Comparison of ENCODE assay signal across 21 cellular contexts in the genomic region with DNA sequence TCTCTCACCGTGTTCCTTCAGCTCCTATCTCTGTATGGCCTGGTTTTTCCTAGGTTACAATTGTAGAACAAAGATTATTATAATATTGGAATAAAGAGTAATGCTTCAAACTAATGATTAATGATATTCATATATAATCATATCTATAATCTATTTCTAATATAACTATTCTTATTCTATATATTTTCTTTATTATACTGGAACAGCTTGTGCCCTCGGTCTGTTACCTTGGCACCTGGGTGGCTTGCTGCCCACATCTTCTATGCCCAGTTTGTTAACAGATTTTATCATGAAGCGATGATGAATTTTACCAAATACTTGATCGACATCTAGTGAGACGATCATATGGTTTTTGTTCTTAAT.
DNase-seq lines count a peak whose midpoint lies in the region; FAIRE-seq and TF ChIP-seq lines count a peak whose summit lies in the region.
"Had no signal": no experiment of that assay in that cellular context is flagged by ENCODE, and none has a peak within 500 bp of the region (broad histone marks: within the 10 kb centered on the region; RNA-seq: fewer than 3 reads in every experiment).

No MANE protein-coding gene starts in this region.

- no peaks in the 10 kb centered on the region for H3K4me1 ChIP-seq in BE2C

- no peak overlapping the region for H3K4me3 Mint-ChIP-seq in HFFc6
- no peak overlapping the region for H3K4me3 Mint-ChIP-seq in glutamatergic neuron (ENCODE audit: unreplicated experiment)
- H3K4me3 Mint-ChIP-seq: CD4-positive, alpha-beta T cell; IgD-negative memory B cell; T-helper 1 cell treated with Interleukin-12 subunit alpha and Interleukin-12 subunit beta and Interleukin-4 antibody, amounts not matched to agents 30 μg/mL and 1 μg/mL, for 36 hours had no signal

- no peaks in the 10 kb centered on the region for H3K9me3 ChIP-seq in BE2C
- H3K9me3 ChIP-seq: SK-N-SH had no signal

- FAIRE-seq in A204.1 (lab: Jason Lieb, UNC): peak; percentile 61
- FAIRE-seq: G401.6, GM12878 had no signal

- no peak overlapping the region for H3K4me3 ChIP-seq in BE2C (ENCODE audit: low read depth, low read length)
- H3K4me3 ChIP-seq: GM12878 had no signal

- H3K27ac ChIP-seq in VCaP: no peak overlapping the region
- H3K27ac ChIP-seq: KMS-11 had no signal

- H3K9me3 Mint-ChIP-seq in HFFc6: peaks cover 11% of the 10 kb centered on the region; the same call in 1 of the 2 replicates
- no peaks in the 10 kb centered on the region for H3K9me3 Mint-ChIP-seq in glutamatergic neuron (ENCODE audit: unreplicated experiment)
- H3K9me3 Mint-ChIP-seq: T-helper 1 cell treated with Interleukin-12 subunit alpha and Interleukin-12 subunit beta and Interleukin-4 antibody, amounts not matched to agents 30 μg/mL and 1 μg/mL, for 36 hours had no signal

- H3K36me3 ChIP-seq in BE2C: no peaks in the 10 kb centered on the region

- DNase-seq in HFFc6: no peak
- no peak for DNase-seq in glutamatergic neuron
- no peak for DNase-seq in NCI-H526 (lab: John Stamatoyannopoulos, UW)
- no peak for DNase-seq in iPS-NIHi7 (ENCODE audit: extremely low spot score)
- no peak for DNase-seq in NCI-H1105 treated with DMSO at 0.1 percent for 48 hours (lab: John Stamatoyannopoulos, UW)
- no peak for DNase-seq in BE2C
- DNase-seq: CD4-positive, alpha-beta T cell; HCEC 1CT; NCI-H1048; NCI-H1417 treated with DMSO at 0.1 percent for 48 hours; NCI-H1694 treated with DMSO at 0.1 percent for 48 hours; SIG-M5; SW 1271 had no signal

- H3K36me3 Mint-ChIP-seq in HFFc6 (ENCODE audit: low read depth) (no peaks in the 10 kb centered on the region), glutamatergic neuron (ENCODE audit: unreplicated experiment) (no peaks in the 10 kb centered on the region)
- H3K36me3 Mint-ChIP-seq: IgD-negative memory B cell had no signal

- H3K27me3 Mint-ChIP-seq in HFFc6 (ENCODE audit: insufficient read depth): no peaks in the 10 kb centered on the region
- no peaks in the 10 kb centered on the region for H3K27me3 Mint-ChIP-seq in glutamatergic neuron (ENCODE audit: unreplicated experiment)
- H3K27me3 Mint-ChIP-seq: CD4-positive, alpha-beta T cell; IgD-negative memory B cell had no signal

- 0 out of 2 replicates have a peak, but pooled peaks cover 5% of the 10 kb centered on the region for H3K27me3 ChIP-seq in BE2C

- no peaks in the 10 kb centered on the region for H3K4me1 Mint-ChIP-seq in HFFc6 (ENCODE audit: low read depth)
- no peaks in the 10 kb centered on the region for H3K4me1 Mint-ChIP-seq in glutamatergic neuron (ENCODE audit: low read depth, unreplicated experiment)
- H3K4me1 Mint-ChIP-seq: IgD-negative memory B cell had no signal

- no peak overlapping the region for H3K27ac Mint-ChIP-seq in HFFc6
- no peak overlapping the region for H3K27ac Mint-ChIP-seq in glutamatergic neuron (ENCODE audit: unreplicated experiment)
- H3K27ac Mint-ChIP-seq: CD4-positive, alpha-beta T cell; IgD-negative memory B cell; T-helper 1 cell treated with Interleukin-12 subunit alpha and Interleukin-12 subunit beta and Interleukin-4 antibody, amounts not matched to agents 30 μg/mL and 1 μg/mL, for 36 hours had no signal

- TF ChIP-seq CTCF in HFFc6 (IDR thresholded peaks at IDR 0.05) (0 out of 2 replicates have a peak, but pooled peaks have one; percentile 3), VCaP (conservative IDR thresholded peaks at IDR 0.05) (peak; percentile 30), glutamatergic neuron (IDR thresholded peaks at IDR 0.05; ENCODE audit: partially characterized antibody, unreplicated experiment) (peak; percentile 39), BE2C (IDR thresholded peaks at IDR 0.05; ENCODE audit: low read depth, low read length) (no peak)
